Comparison of ENCODE assay signal across 1 cellular context in genomic region chr7:144436500-144436899, GRCh38.
TF ChIP-seq lines count a peak whose summit lies in the region.

No MANE protein-coding gene starts in this region.

TF ChIP-seq in GM23338, 12 proteins besides CTCF, POLR2A, EP300 and RAD21 (continued from another document):
- TF ChIP-seq, protein P1, sequence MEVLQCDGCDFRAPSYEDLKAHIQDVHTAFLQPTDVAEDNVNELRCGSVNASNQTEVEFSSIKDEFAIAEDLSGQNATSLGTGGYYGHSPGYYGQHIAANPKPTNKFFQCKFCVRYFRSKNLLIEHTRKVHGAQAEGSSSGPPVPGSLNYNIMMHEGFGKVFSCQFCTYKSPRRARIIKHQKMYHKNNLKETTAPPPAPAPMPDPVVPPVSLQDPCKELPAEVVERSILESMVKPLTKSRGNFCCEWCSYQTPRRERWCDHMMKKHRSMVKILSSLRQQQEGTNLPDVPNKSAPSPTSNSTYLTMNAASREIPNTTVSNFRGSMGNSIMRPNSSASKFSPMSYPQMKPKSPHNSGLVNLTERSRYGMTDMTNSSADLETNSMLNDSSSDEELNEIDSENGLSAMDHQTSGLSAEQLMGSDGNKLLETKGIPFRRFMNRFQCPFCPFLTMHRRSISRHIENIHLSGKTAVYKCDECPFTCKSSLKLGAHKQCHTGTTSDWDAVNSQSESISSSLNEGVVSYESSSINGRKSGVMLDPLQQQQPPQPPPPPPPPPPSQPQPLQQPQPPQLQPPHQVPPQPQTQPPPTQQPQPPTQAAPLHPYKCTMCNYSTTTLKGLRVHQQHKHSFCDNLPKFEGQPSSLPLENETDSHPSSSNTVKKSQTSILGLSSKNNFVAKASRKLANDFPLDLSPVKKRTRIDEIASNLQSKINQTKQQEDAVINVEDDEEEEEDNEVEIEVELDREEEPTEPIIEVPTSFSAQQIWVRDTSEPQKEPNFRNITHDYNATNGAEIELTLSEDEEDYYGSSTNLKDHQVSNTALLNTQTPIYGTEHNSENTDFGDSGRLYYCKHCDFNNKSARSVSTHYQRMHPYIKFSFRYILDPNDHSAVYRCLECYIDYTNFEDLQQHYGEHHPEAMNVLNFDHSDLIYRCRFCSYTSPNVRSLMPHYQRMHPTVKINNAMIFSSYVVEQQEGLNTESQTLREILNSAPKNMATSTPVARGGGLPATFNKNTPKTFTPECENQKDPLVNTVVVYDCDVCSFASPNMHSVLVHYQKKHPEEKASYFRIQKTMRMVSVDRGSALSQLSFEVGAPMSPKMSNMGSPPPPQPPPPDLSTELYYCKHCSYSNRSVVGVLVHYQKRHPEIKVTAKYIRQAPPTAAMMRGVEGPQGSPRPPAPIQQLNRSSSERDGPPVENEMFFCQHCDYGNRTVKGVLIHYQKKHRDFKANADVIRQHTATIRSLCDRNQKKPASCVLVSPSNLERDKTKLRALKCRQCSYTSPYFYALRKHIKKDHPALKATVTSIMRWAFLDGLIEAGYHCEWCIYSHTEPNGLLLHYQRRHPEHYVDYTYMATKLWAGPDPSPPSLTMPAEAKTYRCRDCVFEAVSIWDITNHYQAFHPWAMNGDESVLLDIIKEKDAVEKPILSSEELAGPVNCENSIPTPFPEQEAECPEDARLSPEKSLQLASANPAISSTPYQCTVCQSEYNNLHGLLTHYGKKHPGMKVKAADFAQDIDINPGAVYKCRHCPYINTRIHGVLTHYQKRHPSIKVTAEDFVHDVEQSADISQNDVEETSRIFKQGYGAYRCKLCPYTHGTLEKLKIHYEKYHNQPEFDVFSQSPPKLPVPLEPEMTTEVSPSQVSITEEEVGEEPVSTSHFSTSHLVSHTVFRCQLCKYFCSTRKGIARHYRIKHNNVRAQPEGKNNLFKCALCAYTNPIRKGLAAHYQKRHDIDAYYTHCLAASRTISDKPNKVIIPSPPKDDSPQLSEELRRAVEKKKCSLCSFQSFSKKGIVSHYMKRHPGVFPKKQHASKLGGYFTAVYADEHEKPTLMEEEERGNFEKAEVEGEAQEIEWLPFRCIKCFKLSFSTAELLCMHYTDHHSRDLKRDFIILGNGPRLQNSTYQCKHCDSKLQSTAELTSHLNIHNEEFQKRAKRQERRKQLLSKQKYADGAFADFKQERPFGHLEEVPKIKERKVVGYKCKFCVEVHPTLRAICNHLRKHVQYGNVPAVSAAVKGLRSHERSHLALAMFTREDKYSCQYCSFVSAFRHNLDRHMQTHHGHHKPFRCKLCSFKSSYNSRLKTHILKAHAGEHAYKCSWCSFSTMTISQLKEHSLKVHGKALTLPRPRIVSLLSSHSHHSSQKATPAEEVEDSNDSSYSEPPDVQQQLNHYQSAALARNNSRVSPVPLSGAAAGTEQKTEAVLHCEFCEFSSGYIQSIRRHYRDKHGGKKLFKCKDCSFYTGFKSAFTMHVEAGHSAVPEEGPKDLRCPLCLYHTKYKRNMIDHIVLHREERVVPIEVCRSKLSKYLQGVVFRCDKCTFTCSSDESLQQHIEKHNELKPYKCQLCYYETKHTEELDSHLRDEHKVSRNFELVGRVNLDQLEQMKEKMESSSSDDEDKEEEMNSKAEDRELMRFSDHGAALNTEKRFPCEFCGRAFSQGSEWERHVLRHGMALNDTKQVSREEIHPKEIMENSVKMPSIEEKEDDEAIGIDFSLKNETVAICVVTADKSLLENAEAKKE (CRISPR knock-in tag; IDR thresholded peaks at IDR 0.05), result no peak
- TF ChIP-seq ZNF331 (CRISPR knock-in tag; IDR thresholded peaks at IDR 0.05; ENCODE audit: low read depth), result no peak
- TF ChIP-seq ETS1 (IDR thresholded peaks at IDR 0.05), result no peak
- no peak for TF ChIP-seq CREB1 (CRISPR knock-in tag; IDR thresholded peaks at IDR 0.05; ENCODE audit: low read depth)
- no peak for TF ChIP-seq EZH2phosphoT487 (IDR thresholded peaks at IDR 0.05; ENCODE audit: unreplicated experiment)
- TF ChIP-seq POLR2AphosphoS5 (IDR thresholded peaks at IDR 0.05; ENCODE audit: low read depth), result no peak
- TF ChIP-seq EZH2 (IDR thresholded peaks at IDR 0.05; ENCODE audit: low read depth, unreplicated experiment), result no peak
- TF ChIP-seq NANOG (IDR thresholded peaks at IDR 0.05; ENCODE audit: borderline replicate concordance), result no peak
- no peak for TF ChIP-seq STAT1 (IDR thresholded peaks at IDR 0.05; ENCODE audit: unreplicated experiment)
